17 cellular contexts compared by ENCODE assay signal in genomic region chr20:50658804-50659380, GRCh38. TPM values are rescaled to one million over a fixed set of nuclear protein-coding genes. Genes with fewer than 3 reads are reported as not detected.
DNase-seq lines count a peak whose midpoint lies in the region; ATAC-seq and TF ChIP-seq lines count a peak whose summit lies in the region.
"Had no signal": no experiment of that assay in that cellular context is flagged by ENCODE, and none has a peak within 500 bp of the region (broad histone marks: within the 10 kb centered on the region; RNA-seq: fewer than 3 reads in every experiment).

No MANE protein-coding gene starts in this region.

- peaks cover 32% of the 10 kb centered on the region for H3K4me1 Mint-ChIP-seq in mesothelial cell of epicardium
- peaks cover 5% of the 10 kb centered on the region for H3K4me1 Mint-ChIP-seq in CD14-positive monocyte

- H3K4me1 ChIP-seq in left ventricle myocardium inferior (peaks cover 87% of the 10 kb centered on the region), HAP-1 (no peaks in the 10 kb centered on the region)

- in situ Hi-C loops in HAP-1 (cut with MboI; ENCODE audit: low sequenced_read_pairs), result no loop called here

- H3K27ac ChIP-seq in left ventricle myocardium inferior (replicated peaks), result peak overlapping the region; percentile 91

- intact Hi-C loops in left ventricle myocardium inferior (cut with micrococcal nuclease) (no loop called here), Right ventricle myocardium inferior (cut with DNase I) (loop anchor here (5.0 kb wide), 1 partner anchor 73 kb away; the partner anchor contains the start of gene PARD6B), CD14-positive monocyte (cut with micrococcal nuclease) (no loop called here)

- peak; percentile 46 for TF ChIP-seq CTCF in left ventricle myocardium inferior (IDR thresholded peaks at IDR 0.05; ENCODE audit: borderline replicate concordance)
- TF ChIP-seq CTCF in epithelial cell of esophagus (IDR thresholded peaks at IDR 0.05; ENCODE audit: insufficient read depth, low read depth, low read length, missing control alignments), result no peak
- no peak for TF ChIP-seq CTCF in mesothelial cell of epicardium (IDR thresholded peaks at IDR 0.05; ENCODE audit: unreplicated experiment)
- TF ChIP-seq CTCF in CD14-positive monocyte (IDR thresholded peaks at IDR 0.05), result no peak

- H3K36me3 ChIP-seq in left ventricle myocardium inferior, result no peaks in the 10 kb centered on the region
- no peaks in the 10 kb centered on the region for H3K36me3 ChIP-seq in HAP-1 (replicated peaks)

- DNase-seq in left ventricle myocardium inferior (no peak), Right ventricle myocardium inferior (ENCODE audit: missing footprints) (no peak), epithelial cell of esophagus (ENCODE audit: low read depth) (peak; percentile 29), mesothelial cell of epicardium (ENCODE audit: low spot score in 2 of 2, unreplicated experiment in 2 of 2) (no peak), CD14-positive monocyte (ENCODE audit: low spot score) (no peak), HAP-1 (ENCODE audit: low spot score in 2 of 2) (no peak), NCI-H69 (lab: John Stamatoyannopoulos, UW) (no peak)
- DNase-seq: activated CD4-positive, alpha-beta T cell treated with anti-CD3 and anti-CD28 coated beads for 1 hour; activated CD8-positive, alpha-beta memory T cell treated with anti-CD3 and anti-CD28 coated beads, Interleukin-2, amount 50 U/mL, for 4 hours; activated naive CD4-positive, alpha-beta T cell treated with anti-CD3 and anti-CD28 coated beads, Interleukin-2, amount 50 U/mL, for 16 hours; glutamatergic neuron; naive thymus-derived CD4-positive, alpha-beta T cell; NCI-H146; NCI-H510A; OCI-M1 had no signal

- H3K4me3 ChIP-seq in left ventricle myocardium inferior (no peak overlapping the region), epithelial cell of esophagus (ENCODE audit: low read length) (no peak overlapping the region), HAP-1 (no peak overlapping the region)

- H3K27me3 ChIP-seq in left ventricle myocardium inferior (ENCODE audit: low read depth), result no peaks in the 10 kb centered on the region
- no peaks in the 10 kb centered on the region for H3K27me3 ChIP-seq in HAP-1 (ENCODE audit: low read depth)

- no peaks in the 10 kb centered on the region for H3K27me3 Mint-ChIP-seq in mesothelial cell of epicardium (ENCODE audit: low read depth)
- peaks cover 0 to 5% (median 4%) of the 10 kb centered on the region in 3 donors for H3K27me3 Mint-ChIP-seq in CD14-positive monocyte (ENCODE audit: low read depth in 3 of 3)

- no peaks in the 10 kb centered on the region for H3K36me3 Mint-ChIP-seq in mesothelial cell of epicardium
- no peaks in the 10 kb centered on the region for H3K36me3 Mint-ChIP-seq in CD14-positive monocyte
- H3K36me3 Mint-ChIP-seq: naive thymus-derived CD4-positive, alpha-beta T cell had no signal

- H3K9me3 ChIP-seq in left ventricle myocardium inferior (replicated peaks) (no peaks in the 10 kb centered on the region), HAP-1 (no peaks in the 10 kb centered on the region)

- H3K9me3 Mint-ChIP-seq in mesothelial cell of epicardium (no peaks in the 10 kb centered on the region), CD14-positive monocyte (no peaks in the 10 kb centered on the region)
- H3K9me3 Mint-ChIP-seq: naive thymus-derived CD4-positive, alpha-beta T cell had no signal

- peak overlapping the region; percentile 89 for H3K27ac Mint-ChIP-seq in mesothelial cell of epicardium
- H3K27ac Mint-ChIP-seq in CD14-positive monocyte, result no peak overlapping the region
- H3K27ac Mint-ChIP-seq: naive thymus-derived CD4-positive, alpha-beta T cell had no signal

- ATAC-seq in Right ventricle myocardium inferior (no peak), HG03460 (IDR thresholded peaks at IDR 0.05; ENCODE audit: unreplicated experiment) (no peak)
- ATAC-seq: naive thymus-derived CD4-positive, alpha-beta T cell had no signal

- H3K4me3 Mint-ChIP-seq in mesothelial cell of epicardium (no peak overlapping the region), CD14-positive monocyte (no peak overlapping the region)
- H3K4me3 Mint-ChIP-seq: naive thymus-derived CD4-positive, alpha-beta T cell had no signal

RNA-seq across cellular contexts. Expression of gene RIPOR3, which starts 32.5 kb away (rescaled TPM):
- total RNA-seq in left ventricle myocardium inferior (6.5 TPM), Right ventricle myocardium inferior (8.3 TPM), mesothelial cell of epicardium (18.8 to 20.0 TPM (median 19.2 TPM) in 3 replicates)
- not detected for polyA plus RNA-seq in CD14-positive monocyte
- total RNA-seq: pulmonary artery endothelial cell had no signal
